Comparison of ENCODE assay signal across 9 cellular contexts in the genomic region with DNA sequence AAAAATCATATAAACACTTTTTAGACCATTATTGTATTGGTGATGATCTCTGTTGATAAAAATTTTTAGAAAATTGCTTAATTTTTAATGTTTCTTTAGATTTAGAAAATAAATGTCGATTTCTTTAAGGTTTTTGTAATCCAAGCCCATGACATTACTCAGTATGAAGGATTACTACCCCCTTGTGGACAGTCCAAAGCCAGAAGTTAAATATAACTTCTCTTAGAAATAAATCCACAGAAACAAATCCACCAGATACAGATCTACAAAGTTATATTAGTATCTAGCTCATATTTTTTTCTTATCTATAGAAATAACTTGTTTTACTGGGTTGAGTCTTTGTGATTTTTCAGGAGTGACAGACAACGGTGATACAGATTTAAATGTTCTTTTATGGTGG. TPM values are rescaled to one million over a fixed set of nuclear protein-coding genes. Genes with fewer than 3 reads are reported as not detected.
DNase-seq lines count a peak whose midpoint lies in the region; ATAC-seq, FAIRE-seq and TF ChIP-seq lines count a peak whose summit lies in the region.
"Had no signal": no experiment of that assay in that cellular context is flagged by ENCODE, and none has a peak within 500 bp of the region (broad histone marks: within the 10 kb centered on the region; RNA-seq: fewer than 3 reads in every experiment).

No MANE protein-coding gene starts in this region.

- H3K4me3 ChIP-seq in HCT116 (replicated peaks in 1 of 2; ENCODE audit: low read depth in 1 of 2, low read length in 2 of 2) (no peak overlapping the region), ascending aorta (no peak overlapping the region), suprapubic skin (no peak overlapping the region)
- H3K4me3 ChIP-seq: mucosa of descending colon had no signal

- 68% methylated on average over 2 of the region's 2 CpGs for WGBS in suprapubic skin

- no peak for TF ChIP-seq EP300 in suprapubic skin (IDR thresholded peaks at IDR 0.05)

- no peak for FAIRE-seq in GM12891 (lab: Jason Lieb, UNC)

- no peaks in the 10 kb centered on the region; a peak in 1 of 4 replicates for H3K4me1 ChIP-seq in HCT116 (ENCODE audit: control insufficient read depth in 1 of 2, insufficient read depth in 2 of 2, low read length in 2 of 2)
- H3K4me1 ChIP-seq in ascending aorta, result no peaks in the 10 kb centered on the region
- peaks cover 4% of the 10 kb centered on the region for H3K4me1 ChIP-seq in suprapubic skin

- no TSS peak for BruUV-seq in HCT116 (replicated peaks; lab: Mats Ljungman, UMichigan)

- H3K27ac ChIP-seq in HCT116 (ENCODE audit: low read depth, low read length) (no peak overlapping the region), ascending aorta (no peak overlapping the region), suprapubic skin (no peak overlapping the region)

- no peak overlapping the region for H3K4me2 ChIP-seq in HCT116 (ENCODE audit: low read length)

- intact Hi-C loops in HCT116 (cut with micrococcal nuclease) (loop anchor here (10.0 kb wide), 1 partner anchor 172 kb away; no protein-coding TSS in a partner anchor), ascending aorta (cut with DNase I) (no loop called here)

- TF ChIP-seq CTCF in HCT116 (IDR thresholded peaks at IDR 0.05 in 2 of 3, conservative IDR thresholded peaks at IDR 0.05 in 1 of 3; ENCODE audit: borderline replicate concordance in 1 of 3, insufficient read depth in 1 of 3, low read depth in 2 of 3, low read length in 2 of 3), result peak; percentile 45 to 56 (median 53); a peak in 5 of 6 replicates
- peak in 2 of 3 experiments; percentile 30 to 56 for TF ChIP-seq CTCF in ascending aorta (IDR thresholded peaks at IDR 0.05)
- TF ChIP-seq CTCF in suprapubic skin (IDR thresholded peaks at IDR 0.05), result peak in 1 of 2 donors; percentile 14

- POLR2A ChIA-PET in HCT116 (lab: Charles Lee), result no interaction called here

- H3K27me3 ChIP-seq in HCT116 (ENCODE audit: insufficient read depth, low read length) (no peaks in the 10 kb centered on the region), ascending aorta (no peaks in the 10 kb centered on the region), suprapubic skin (no peaks in the 10 kb centered on the region)

- H3K9me2 ChIP-seq in HCT116 (ENCODE audit: insufficient read depth), result no peaks in the 10 kb centered on the region

- H4K20me1 ChIP-seq in HCT116 (ENCODE audit: insufficient read depth), result 0 out of 2 replicates have a peak, but pooled peaks cover 3% of the 10 kb centered on the region

- H3K36me3 ChIP-seq in HCT116 (ENCODE audit: control insufficient read depth in 1 of 2, insufficient read depth in 2 of 2, low read length in 2 of 2) (peaks cover 11 to 16% of the 10 kb centered on the region in 2 experiments; a peak in 3 of 4 replicates), ascending aorta (peaks cover 0 to 8% of the 10 kb centered on the region in 2 donors), suprapubic skin (peaks cover 39% of the 10 kb centered on the region)

- RAD21 ChIA-PET in HCT116 (lab: Charles Lee; ENCODE audit: low non-redundant PET in 1 of 2, low total read pairs in 2 of 2, uncharacterized antibody in 2 of 2, unreplicated experiment in 2 of 2), result interaction anchor here in 1 of 2 experiments (1.1 kb wide), 1 partner anchor 167 kb away, joined by 4 read pairs; no protein-coding TSS in a partner anchor

- no peak overlapping the region for H2AFZ ChIP-seq in HCT116 (ENCODE audit: low read depth, low read length, poor library complexity, severe bottlenecking)

- peak; percentile 54 for TF ChIP-seq RAD21 in HCT116 (IDR thresholded peaks at IDR 0.05; ENCODE audit: low read depth)

- CTCF ChIA-PET in HCT116 (lab: Charles Lee), result interaction anchor here (0.7 to 1.6 kb wide), 6 partner anchors 9 to 258 kb away, joined by 3 to 21 read pairs (median 4); no protein-coding TSS in a partner anchor

- H3K79me2 ChIP-seq in HCT116 (ENCODE audit: insufficient read depth, low read length), result no peaks in the 10 kb centered on the region

- H3K9ac ChIP-seq in HCT116 (ENCODE audit: low read length), result no peak overlapping the region

- no peak for ATAC-seq in HCT116
- ATAC-seq in GM19455 (IDR thresholded peaks at IDR 0.05; ENCODE audit: unreplicated experiment), result no peak
- ATAC-seq: mucosa of descending colon had no signal

- no peak for TF ChIP-seq POLR2A in HCT116 (IDR thresholded peaks at IDR 0.05; ENCODE audit: borderline replicate concordance, extremely low read depth, insufficient read depth, insufficient read length)
- TF ChIP-seq POLR2A in GM12891 (IDR thresholded peaks at IDR 0.05; ENCODE audit: low read depth, low read length), result no peak
- TF ChIP-seq POLR2A in suprapubic skin (IDR thresholded peaks at IDR 0.05), result no peak

- DNase-seq in AG20443 (ENCODE audit: low spot score) (peak; percentile 18), HCT116 (ENCODE audit: low read depth, low spot score) (no peak), ascending aorta (ENCODE audit: low spot score in 2 of 2) (no peak), left kidney (ENCODE audit: low read depth, low spot score) (peak; percentile 34), NCI-H2081 treated with DMSO at 0.1 percent for 48 hours (lab: John Stamatoyannopoulos, UW) (no peak), GM12891 (ENCODE audit: insufficient read length, low spot score) (no peak), suprapubic skin (ENCODE audit: low spot score in 2 of 2) (no peak)
- DNase-seq: mucosa of descending colon had no signal

- H3K9me3 ChIP-seq in HCT116 (ENCODE audit: control insufficient read depth in 1 of 2, insufficient read depth in 1 of 2, low read depth in 1 of 2, low read length in 2 of 2) (no peaks in the 10 kb centered on the region), ascending aorta (no peaks in the 10 kb centered on the region), suprapubic skin (no peaks in the 10 kb centered on the region)
- H3K9me3 ChIP-seq: mucosa of descending colon had no signal

TF ChIP-seq in HCT116, 20 proteins besides CTCF, POLR2A, EP300 and RAD21 (continues in another document):
- no peak for TF ChIP-seq SIN3A (IDR thresholded peaks at IDR 0.05; ENCODE audit: low read depth)
- TF ChIP-seq ZNF274 (IDR thresholded peaks at IDR 0.05; ENCODE audit: low read depth, low read length), result no peak
- TF ChIP-seq ELF1 (IDR thresholded peaks at IDR 0.05; ENCODE audit: borderline replicate concordance, low read depth), result no peak
- TF ChIP-seq, protein P1, sequence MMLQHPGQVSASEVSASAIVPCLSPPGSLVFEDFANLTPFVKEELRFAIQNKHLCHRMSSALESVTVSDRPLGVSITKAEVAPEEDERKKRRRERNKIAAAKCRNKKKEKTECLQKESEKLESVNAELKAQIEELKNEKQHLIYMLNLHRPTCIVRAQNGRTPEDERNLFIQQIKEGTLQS (IDR thresholded peaks at IDR 0.05), result no peak
- TF ChIP-seq TCF7L2 (IDR thresholded peaks at IDR 0.05; ENCODE audit: borderline replicate concordance, extremely low read depth, insufficient read depth, insufficient read length), result no peak
- TF ChIP-seq, protein P2, sequence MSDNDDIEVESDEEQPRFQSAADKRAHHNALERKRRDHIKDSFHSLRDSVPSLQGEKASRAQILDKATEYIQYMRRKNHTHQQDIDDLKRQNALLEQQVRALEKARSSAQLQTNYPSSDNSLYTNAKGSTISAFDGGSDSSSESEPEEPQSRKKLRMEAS (IDR thresholded peaks at IDR 0.05), result no peak
- TF ChIP-seq YY1 (IDR thresholded peaks at IDR 0.05; ENCODE audit: extremely low read depth, insufficient replicate concordance, low read depth, low read length), result no peak
- TF ChIP-seq POLR2AphosphoS5 (IDR thresholded peaks at IDR 0.05; ENCODE audit: low read depth, low read length), result no peak

TF ChIP-seq in GM12891, 5 proteins besides CTCF, POLR2A, EP300 and RAD21:
- no peak for TF ChIP-seq POLR2AphosphoS5 (IDR thresholded peaks at IDR 0.05; ENCODE audit: low read depth, low read length)
- no peak for TF ChIP-seq SPI1 (IDR thresholded peaks at IDR 0.05; ENCODE audit: low read depth, low read length)
- no peak for TF ChIP-seq PAX5 (IDR thresholded peaks at IDR 0.05; ENCODE audit: insufficient read depth, low read length, severe bottlenecking)
- TF ChIP-seq POU2F2 (IDR thresholded peaks at IDR 0.05; ENCODE audit: low read depth, low read length), result no peak
- TF ChIP-seq TAF1 (IDR thresholded peaks at IDR 0.05; ENCODE audit: low read depth, low read length), result no peak

RNA-seq across cellular contexts. Expression of a gene that starts 18.9 kb away (rescaled TPM):
- total RNA-seq in HCT116 (2021; ENCODE audit: unreplicated experiment), result 29.2 TPM
- polyA plus RNA-seq in HCT116 (2012), result 5.8 and 10.2 TPM in 2 replicates
- 11.3 TPM for total RNA-seq in ascending aorta
- polyA plus RNA-seq in GM12891 (2012; ENCODE audit: low read depth, missing spikeins), result 51.3 TPM
- 10 to 100 TPM in 3 of 4 donors, 1 to 10 TPM in 1; 9.5 to 16.2 (median 12.4) TPM for total RNA-seq in suprapubic skin

RNA-seq across cellular contexts. Expression of a gene that starts 30.3 kb away (rescaled TPM):
- total RNA-seq in HCT116 (2021; ENCODE audit: unreplicated experiment), result 21.3 TPM
- 11.7 and 11.9 TPM in 2 replicates for polyA plus RNA-seq in HCT116 (2012)
- 8.7 TPM for total RNA-seq in ascending aorta
- polyA plus RNA-seq in GM12891 (2012; ENCODE audit: low read depth, missing spikeins), result 21.6 TPM
- total RNA-seq in suprapubic skin, result 10 to 100 TPM; 15.7 to 87.2 (median 24.2) TPM

RNA-seq across cellular contexts. Expression of a gene that starts 35.2 kb away (rescaled TPM):
- total RNA-seq in HCT116 (2021; ENCODE audit: unreplicated experiment) (56.7 TPM), ascending aorta (7.0 TPM), suprapubic skin (10 to 100 TPM; 13.4 to 22.7 (median 15.6) TPM)
- 17.8 and 21.3 TPM in 2 replicates for polyA plus RNA-seq in HCT116 (2012)
- polyA plus RNA-seq in GM12891 (2012; ENCODE audit: low read depth, missing spikeins), result 7.2 TPM

Comparison
In these comparisons a context has a peak if more than half of its experiments do, and no peak if none do; other contexts are left out.
1. DNase-seq: peak in AG20443 (single experiment) and left kidney (single experiment); none in HCT116 (single experiment), ascending aorta (0 of 2), NCI-H2081 treated with DMSO at 0.1 percent for 48 hours (single experiment), GM12891 (single experiment) and suprapubic skin (0 of 2).